Comparison of ENCODE assay signal across 8 cellular contexts in genomic region chr9:126228779-126229444, GRCh38.
DNase-seq lines count a peak whose midpoint lies in the region; ATAC-seq and TF ChIP-seq lines count a peak whose summit lies in the region.

No MANE protein-coding gene starts in this region.

- no peaks in the 10 kb centered on the region for H3K9me3 Mint-ChIP-seq in immature natural killer cell

- H3K4me1 Mint-ChIP-seq in immature natural killer cell: no peaks in the 10 kb centered on the region

- no peak overlapping the region for H3K4me3 ChIP-seq in brain microvascular endothelial cell (ENCODE audit: low read depth, low read length)

- no peak for ATAC-seq in GM18858 (IDR thresholded peaks at IDR 0.05; ENCODE audit: unreplicated experiment)

- peak overlapping the region in 1 of 5 donors; percentile 6 for H3K4me3 Mint-ChIP-seq in immature natural killer cell

- no peaks in the 10 kb centered on the region for H3K36me3 ChIP-seq in brain microvascular endothelial cell (replicated peaks)

- peak; percentile 96 for TF ChIP-seq CTCF in brain microvascular endothelial cell (IDR thresholded peaks at IDR 0.05; ENCODE audit: low read depth, low read length, missing control alignments)

- H3K27me3 Mint-ChIP-seq in immature natural killer cell (ENCODE audit: low read depth in 3 of 3): peaks cover 1 to 17% (median 5%) of the 10 kb centered on the region in 3 donors

- H3K27ac Mint-ChIP-seq in immature natural killer cell: no peak overlapping the region

- peaks cover 4% of the 10 kb centered on the region for H3K27me3 ChIP-seq in brain microvascular endothelial cell (replicated peaks)

- H3K36me3 Mint-ChIP-seq in immature natural killer cell: no peaks in the 10 kb centered on the region

- in situ Hi-C loops in brain microvascular endothelial cell (cut with HindIII; ENCODE audit: low pct_ligation_motif_present, low sequenced_read_pairs): no loop called here

- DNase-seq in COLO668 (lab: John Stamatoyannopoulos, UW; ENCODE audit: unreplicated experiment) (peak; percentile 70), H4 (ENCODE audit: low spot score) (peak; percentile 53), NCI-H1694 treated with DMSO at 0.1 percent for 48 hours (lab: John Stamatoyannopoulos, UW) (peak; percentile 58), UCSD-AML1 (lab: John Stamatoyannopoulos, UW; ENCODE audit: unreplicated experiment) (peak; percentile 74), brain microvascular endothelial cell (peak; percentile 53), immature natural killer cell (peak; percentile 25 to 45 (median 41))
- DNase-seq in stimulated activated CD4-positive, alpha-beta T cell treated with anti-CD3 and anti-CD28 coated beads, Interleukin-15, amount 100 ng/mL, for 1 hour (ENCODE audit: low read depth in 1 of 2, low spot score in 1 of 2): peak; percentile 38 to 50

- no peak overlapping the region for H3K27ac ChIP-seq in brain microvascular endothelial cell
